In genomic region chr15:41891946-41892345, GRCh38 we compare ENCODE assay signal across 14 cellular contexts. TPM values are rescaled to one million over a fixed set of nuclear protein-coding genes. Genes with fewer than 3 reads are reported as not detected.
A peak's percentile ranks its signal among the peaks of the same experiment; 100 is the strongest.
DNase-seq lines count a peak whose midpoint lies in the region; ATAC-seq and TF ChIP-seq lines count a peak whose summit lies in the region.
"Had no signal": no experiment of that assay in that cellular context is flagged by ENCODE, and none has a peak within 500 bp of the region (broad histone marks: within the 10 kb centered on the region; RNA-seq: fewer than 3 reads in every experiment).

No MANE protein-coding gene starts in this region.

- H3K4me1 Mint-ChIP-seq in activated T-helper 17 cell treated with anti-CD3 and anti-CD28 coated beads, Interleukin-2, amount 50 U/mL, for 72 hours, result peaks cover 16% of the 10 kb centered on the region
- H3K4me1 Mint-ChIP-seq in stimulated activated memory B cell treated with anti-CD40 and anti-IgM and Interleukin-4, amounts not matched to agents 10 μg/mL and 1 μg/mL and 100 μg/mL, for 72 hours, result peaks cover 64% of the 10 kb centered on the region

- H3K27ac Mint-ChIP-seq in activated T-helper 17 cell treated with anti-CD3 and anti-CD28 coated beads, Interleukin-2, amount 50 U/mL, for 72 hours, result peak overlapping the region; percentile 70
- peak overlapping the region; percentile 94 for H3K27ac Mint-ChIP-seq in stimulated activated memory B cell treated with anti-CD40 and anti-IgM and Interleukin-4, amounts not matched to agents 10 μg/mL and 1 μg/mL and 100 μg/mL, for 72 hours

- no peak for TF ChIP-seq CTCF in left ventricle myocardium inferior (IDR thresholded peaks at IDR 0.05; ENCODE audit: borderline replicate concordance)

- no peaks in the 10 kb centered on the region for H3K27me3 ChIP-seq in left ventricle myocardium inferior (ENCODE audit: low read depth)

- H3K9me3 ChIP-seq in left ventricle myocardium inferior (replicated peaks), result no peaks in the 10 kb centered on the region

- H3K36me3 Mint-ChIP-seq in activated T-helper 17 cell treated with anti-CD3 and anti-CD28 coated beads, Interleukin-2, amount 50 U/mL, for 72 hours (ENCODE audit: low read depth), result no peaks in the 10 kb centered on the region
- no peaks in the 10 kb centered on the region for H3K36me3 Mint-ChIP-seq in stimulated activated memory B cell treated with anti-CD40 and anti-IgM and Interleukin-4, amounts not matched to agents 10 μg/mL and 1 μg/mL and 100 μg/mL, for 72 hours

- intact Hi-C loops in left ventricle myocardium inferior (cut with micrococcal nuclease) (no loop called here), Right ventricle myocardium superior (cut with DNase I) (no loop called here)

- H3K27ac ChIP-seq in left ventricle myocardium inferior (replicated peaks), result peak overlapping the region; percentile 91
- H3K27ac ChIP-seq: epithelial cell of prostate had no signal

- peaks cover under 1% of the 10 kb centered on the region for H3K36me3 ChIP-seq in left ventricle myocardium inferior

- DNase-seq in left ventricle myocardium inferior (no peak), Right ventricle myocardium superior (no peak), NCI-H2081 treated with DMSO at 0.1 percent for 48 hours (lab: John Stamatoyannopoulos, UW) (peak; percentile 84), GM19240 (ENCODE audit: insufficient read length, low spot score) (no peak)
- DNase-seq: activated CD4-positive, alpha-beta T cell treated with anti-CD3 and anti-CD28 coated beads, Interleukin-2, amount 10 ng/mL, durations not matched to agents 24 days and 14 days; AML-193; NCI-H526 treated with DMSO at 0.1 percent for 48 hours; stimulated activated CD4-positive, alpha-beta T cell treated with anti-CD3 and anti-CD28 coated beads, Interleukin-1b, Interleukin-23, amount 100 ng/mL, for 48 hours had no signal

- no peaks in the 10 kb centered on the region for H3K9me3 Mint-ChIP-seq in activated T-helper 17 cell treated with anti-CD3 and anti-CD28 coated beads, Interleukin-2, amount 50 U/mL, for 72 hours
- H3K9me3 Mint-ChIP-seq in stimulated activated memory B cell treated with anti-CD40 and anti-IgM and Interleukin-4, amounts not matched to agents 10 μg/mL and 1 μg/mL and 100 μg/mL, for 72 hours, result no peaks in the 10 kb centered on the region
- H3K9me3 Mint-ChIP-seq: activated CD4-positive, alpha-beta T cell treated with anti-CD3 and anti-CD28 coated beads, Interleukin-2, amount 10 ng/mL, durations not matched to agents 24 days and 14 days had no signal

- no peak for ATAC-seq in Right ventricle myocardium superior (ENCODE audit: poor library complexity)
- no peak for ATAC-seq in activated T-helper 17 cell treated with anti-CD3 and anti-CD28 coated beads, Interleukin-2, amount 50 U/mL, for 72 hours (replicated peaks)
- ATAC-seq in stimulated activated memory B cell treated with anti-CD40 and anti-IgM and Interleukin-4, amounts not matched to agents 10 μg/mL and 1 μg/mL and 100 μg/mL, for 72 hours, result no peak
- no peak for ATAC-seq in HG03469 (IDR thresholded peaks at IDR 0.05; ENCODE audit: unreplicated experiment)
- ATAC-seq in GM18870 (IDR thresholded peaks at IDR 0.05; ENCODE audit: unreplicated experiment), result no peak

- H3K4me3 Mint-ChIP-seq in activated T-helper 17 cell treated with anti-CD3 and anti-CD28 coated beads, Interleukin-2, amount 50 U/mL, for 72 hours, result peak overlapping the region; percentile 55
- H3K4me3 Mint-ChIP-seq in stimulated activated memory B cell treated with anti-CD40 and anti-IgM and Interleukin-4, amounts not matched to agents 10 μg/mL and 1 μg/mL and 100 μg/mL, for 72 hours, result no peak overlapping the region
- H3K4me3 Mint-ChIP-seq: activated CD4-positive, alpha-beta T cell treated with anti-CD3 and anti-CD28 coated beads, Interleukin-2, amount 10 ng/mL, durations not matched to agents 24 days and 14 days had no signal

- H3K4me3 ChIP-seq in left ventricle myocardium inferior, result no peak overlapping the region
- H3K4me3 ChIP-seq: lung had no signal

- H3K27me3 Mint-ChIP-seq in activated T-helper 17 cell treated with anti-CD3 and anti-CD28 coated beads, Interleukin-2, amount 50 U/mL, for 72 hours, result no peaks in the 10 kb centered on the region
- no peaks in the 10 kb centered on the region for H3K27me3 Mint-ChIP-seq in stimulated activated memory B cell treated with anti-CD40 and anti-IgM and Interleukin-4, amounts not matched to agents 10 μg/mL and 1 μg/mL and 100 μg/mL, for 72 hours
- H3K27me3 Mint-ChIP-seq: activated CD4-positive, alpha-beta T cell treated with anti-CD3 and anti-CD28 coated beads, Interleukin-2, amount 10 ng/mL, durations not matched to agents 24 days and 14 days had no signal

- peaks cover 43% of the 10 kb centered on the region for H3K4me1 ChIP-seq in left ventricle myocardium inferior

RNA-seq across cellular contexts. Expression of gene SPTBN5, which starts 1.9 kb away (rescaled TPM):
- total RNA-seq in left ventricle myocardium inferior, result 2.7 TPM
- total RNA-seq in Right ventricle myocardium superior, result 3.4 TPM
- 1 to 10 TPM; 2.4 to 4.9 TPM for total RNA-seq in activated T-helper 17 cell treated with anti-CD3 and anti-CD28 coated beads, Interleukin-2, amount 50 U/mL, for 72 hours

RNA-seq across cellular contexts. Expression of gene PLA2G4B, which starts 53.3 kb away (rescaled TPM):
- total RNA-seq in left ventricle myocardium inferior (3.8 TPM), Right ventricle myocardium superior (3.6 TPM)
- total RNA-seq in activated T-helper 17 cell treated with anti-CD3 and anti-CD28 coated beads, Interleukin-2, amount 50 U/mL, for 72 hours, result 1 to 10 TPM; 2.7 to 8.3 TPM
